In the genomic region with DNA sequence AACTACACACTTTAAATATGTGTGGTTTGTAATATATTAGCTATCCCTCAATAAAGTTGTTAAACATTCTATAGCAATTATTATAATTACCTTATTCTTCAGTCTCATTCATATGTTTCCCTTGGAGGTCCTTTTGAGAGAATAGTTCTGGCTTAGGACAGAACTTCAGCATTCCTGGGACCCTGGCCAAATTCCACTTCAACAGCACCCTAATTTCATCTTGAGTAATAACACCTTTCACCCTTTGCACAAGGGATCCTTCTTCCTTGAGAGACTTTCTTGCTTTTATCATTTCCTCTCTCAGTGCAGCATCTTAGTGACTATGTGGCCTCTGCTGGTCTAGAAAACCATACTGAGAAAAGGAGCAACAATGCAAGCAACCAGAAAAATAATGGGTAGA, we compare ENCODE assay signal across 25 cellular contexts.
"Had no signal": no experiment of that assay in that cellular context is flagged by ENCODE, and none has a peak within 500 bp of the region (broad histone marks: within the 10 kb centered on the region; RNA-seq: fewer than 3 reads in every experiment).

No MANE protein-coding gene starts in this region.

- H3K9me3 Mint-ChIP-seq: neural crest cell; stimulated activated naive B cell treated with anti-CD40 and anti-IgM and Interleukin-4, amounts not matched to agents 10 μg/mL and 1 μg/mL and 100 μg/mL, for 72 hours had no signal

- H3K27me3 Mint-ChIP-seq: natural killer cell treated with Interleukin-12 subunit alpha and Interleukin-12 subunit beta and Interleukin-15 and Interleukin-18, amount 100 ng/mL, for 72 hours; stimulated activated naive B cell treated with anti-CD40 and anti-IgM and Interleukin-4, amounts not matched to agents 10 μg/mL and 1 μg/mL and 100 μg/mL, for 72 hours; stimulated activated naive CD8-positive, alpha-beta T cell treated with anti-CD3 and anti-CD28 coated beads, Interleukin-15, Interleukin-2, amounts not matched to agents 100 ng/mL and 50 ng/mL, for 24 hours had no signal

- H3K4me3 Mint-ChIP-seq: naive thymus-derived CD8-positive, alpha-beta T cell; natural killer cell treated with Interleukin-12 subunit alpha and Interleukin-12 subunit beta and Interleukin-15 and Interleukin-18, amount 100 ng/mL, for 72 hours; neural crest cell; stimulated activated effector memory CD8-positive, alpha-beta T cell treated with anti-CD3 and anti-CD28 coated beads, Interleukin-12 subunit alpha, Interleukin-12 subunit beta, amount 100 ng/mL, for 72 hours; stimulated activated naive B cell treated with anti-CD40 and anti-IgM and Interleukin-4, amounts not matched to agents 10 μg/mL and 1 μg/mL and 100 μg/mL, for 72 hours; stimulated activated naive CD8-positive, alpha-beta T cell treated with anti-CD3 and anti-CD28 coated beads, Interleukin-15, Interleukin-2, amounts not matched to agents 100 ng/mL and 50 ng/mL, for 24 hours had no signal

- H3K27ac Mint-ChIP-seq: naive thymus-derived CD8-positive, alpha-beta T cell; natural killer cell treated with Interleukin-12 subunit alpha and Interleukin-12 subunit beta and Interleukin-15 and Interleukin-18, amount 100 ng/mL, for 72 hours; stimulated activated effector memory CD8-positive, alpha-beta T cell treated with anti-CD3 and anti-CD28 coated beads, Interleukin-12 subunit alpha, Interleukin-12 subunit beta, amount 100 ng/mL, for 72 hours; stimulated activated naive B cell treated with anti-CD40 and anti-IgM and Interleukin-4, amounts not matched to agents 10 μg/mL and 1 μg/mL and 100 μg/mL, for 72 hours; stimulated activated naive CD8-positive, alpha-beta T cell treated with anti-CD3 and anti-CD28 coated beads, Interleukin-15, Interleukin-2, amounts not matched to agents 100 ng/mL and 50 ng/mL, for 24 hours had no signal

- H3K4me3 ChIP-seq: pancreas, prostate gland, right lobe of liver, sigmoid colon, stomach, thoracic aorta, thyroid gland, tibial nerve, upper lobe of left lung, vagina had no signal

- H3K4me1 Mint-ChIP-seq: naive thymus-derived CD8-positive, alpha-beta T cell; neural crest cell; stimulated activated effector memory CD8-positive, alpha-beta T cell treated with anti-CD3 and anti-CD28 coated beads, Interleukin-12 subunit alpha, Interleukin-12 subunit beta, amount 100 ng/mL, for 72 hours; stimulated activated naive B cell treated with anti-CD40 and anti-IgM and Interleukin-4, amounts not matched to agents 10 μg/mL and 1 μg/mL and 100 μg/mL, for 72 hours had no signal

- DNase-seq: naive thymus-derived CD8-positive, alpha-beta T cell; nucleus accumbens; pancreas; right cardiac atrium; right lobe of liver; sigmoid colon; small intestine; stimulated activated CD4-positive, alpha-beta T cell treated with anti-CD3 and anti-CD28 coated beads, Interleukin-15, amount 100 ng/mL, for 24 hours; stimulated activated CD4-positive, alpha-beta T cell treated with anti-CD3 and anti-CD28 coated beads, Interleukin-2, amount 100 ng/mL, for 24 hours; stimulated activated CD4-positive, alpha-beta T cell treated with anti-CD3 and anti-CD28 coated beads, Interleukin-2, amount 100 ng/mL, for 48 hours; stimulated activated CD4-positive, alpha-beta T cell treated with anti-CD3 and anti-CD28 coated beads, Interleukin-4, amount 100 ng/mL, for 24 hours; stimulated activated naive B cell treated with anti-CD40 and anti-IgM and Interleukin-4, amounts not matched to agents 10 μg/mL and 1 μg/mL and 100 μg/mL, for 72 hours; stimulated activated naive CD4-positive, alpha-beta T cell treated with Interleukin-2 at 50 U/mL for 16 hours; stomach; thyroid gland; trophoblast cell; upper lobe of left lung had no signal

- H3K36me3 Mint-ChIP-seq: natural killer cell treated with Interleukin-12 subunit alpha and Interleukin-12 subunit beta and Interleukin-15 and Interleukin-18, amount 100 ng/mL, for 72 hours; stimulated activated effector memory CD8-positive, alpha-beta T cell treated with anti-CD3 and anti-CD28 coated beads, Interleukin-12 subunit alpha, Interleukin-12 subunit beta, amount 100 ng/mL, for 72 hours; stimulated activated naive B cell treated with anti-CD40 and anti-IgM and Interleukin-4, amounts not matched to agents 10 μg/mL and 1 μg/mL and 100 μg/mL, for 72 hours had no signal
